Comparison of ENCODE assay signal across 8 cellular contexts in the genomic region with DNA sequence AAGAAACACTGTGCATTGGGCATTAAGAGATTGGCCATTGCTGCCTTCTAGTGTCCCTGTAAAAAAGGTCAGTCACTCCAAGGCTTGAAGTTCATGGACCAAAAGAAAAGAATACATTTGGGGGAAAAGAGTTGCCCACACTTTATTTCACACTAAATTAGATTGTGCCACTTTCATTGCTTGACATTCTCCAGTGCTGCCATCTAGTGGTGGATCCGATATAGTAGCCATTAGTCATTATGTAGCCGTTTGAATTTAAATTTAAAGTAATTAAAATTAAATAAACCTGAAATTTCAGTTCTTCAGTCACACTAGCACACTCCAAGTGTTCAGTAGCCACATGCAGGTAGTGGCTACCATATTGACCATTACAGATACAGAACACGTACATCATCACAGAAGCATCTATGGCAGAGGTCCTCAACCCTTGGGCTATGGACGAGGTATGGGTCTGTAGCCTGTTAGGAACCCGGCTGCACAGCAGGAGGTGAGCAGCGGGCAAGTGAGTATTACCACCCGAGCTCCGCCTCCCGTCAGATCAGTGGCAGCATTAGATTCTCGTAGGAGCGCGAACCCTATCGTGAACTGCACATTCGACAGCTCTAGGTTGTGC.
DNase-seq lines count a peak whose midpoint lies in the region; ATAC-seq and TF ChIP-seq lines count a peak whose summit lies in the region.

No MANE protein-coding gene starts in this region.

- DNase-seq in AG09309 (ENCODE audit: low read depth) = no peak
- DNase-seq in GM03348 (ENCODE audit: low spot score) = peak; percentile 72
- DNase-seq in cerebellar cortex (ENCODE audit: low spot score) = peak; percentile 40
- peak; percentile 76 for DNase-seq in midbrain (lab: John Stamatoyannopoulos, UW)
- DNase-seq in COLO829 (ENCODE audit: low spot score) = no peak

- H3K4me2 ChIP-seq in OCI-LY1 (ENCODE audit: low read length) = no peak overlapping the region

- H3K9me3 ChIP-seq in OCI-LY1 (ENCODE audit: low read length) = no peaks in the 10 kb centered on the region

- no peak overlapping the region for H3K9ac ChIP-seq in OCI-LY1 (ENCODE audit: low read length)

- no peak for ATAC-seq in GM19023 (IDR thresholded peaks at IDR 0.05; ENCODE audit: unreplicated experiment)
- no peak for ATAC-seq in HG03354 (IDR thresholded peaks at IDR 0.05; ENCODE audit: poor library complexity, severe bottlenecking, unreplicated experiment)

- no peak overlapping the region for H3K27ac ChIP-seq in OCI-LY1 (ENCODE audit: low read depth, low read length, poor library complexity, severe bottlenecking)

- H3K9me2 ChIP-seq in OCI-LY1 (ENCODE audit: low read depth, low read length) = no peaks in the 10 kb centered on the region

- H3K4me3 ChIP-seq in AG09309 (ENCODE audit: control insufficient read depth, low read depth, low read length) (no peak overlapping the region), OCI-LY1 (ENCODE audit: low read depth, low read length, poor library complexity, severe bottlenecking) (no peak overlapping the region)

- H3F3A ChIP-seq in OCI-LY1 (ENCODE audit: insufficient read depth, low read length) = no peaks in the 10 kb centered on the region

- H3K27me3 ChIP-seq in OCI-LY1 (ENCODE audit: insufficient read depth, low read length) = no peaks in the 10 kb centered on the region; the same call in 1 of the 2 replicates

- TF ChIP-seq CTCF in AG09309 (IDR thresholded peaks at IDR 0.05; ENCODE audit: control insufficient read depth, insufficient read depth, low read depth, low read length, missing control alignments) (peak; percentile 64), OCI-LY1 (IDR thresholded peaks at IDR 0.05; ENCODE audit: low read length) (peak; percentile 71)

- no peaks in the 10 kb centered on the region for H3K4me1 ChIP-seq in OCI-LY1 (ENCODE audit: insufficient read depth, low read length, severe bottlenecking)

- no peaks in the 10 kb centered on the region for H3K36me3 ChIP-seq in OCI-LY1 (ENCODE audit: insufficient read depth, low read length)

- H4K20me1 ChIP-seq in OCI-LY1 (ENCODE audit: insufficient read depth, low read length) = no peaks in the 10 kb centered on the region

- H2AFZ ChIP-seq in OCI-LY1 (ENCODE audit: low read length) = no peak overlapping the region

- no peaks in the 10 kb centered on the region for H3K79me2 ChIP-seq in OCI-LY1 (ENCODE audit: insufficient read depth, low read length)

Comparison
In these comparisons a context has a peak if more than half of its experiments do, and no peak if none do; other contexts are left out.
1. DNase-seq: peak in GM03348 (single experiment), cerebellar cortex (single experiment) and midbrain (single experiment); none in AG09309 (single experiment) and COLO829 (single experiment).